ENCODE assay signal across 8 cellular contexts in genomic region chr13:30617315-30618185, GRCh38. TPM values are rescaled to one million over a fixed set of nuclear protein-coding genes. Genes with fewer than 3 reads are reported as not detected.
A peak's percentile ranks its signal among the peaks of the same experiment; 100 is the strongest.
DNase-seq lines count a peak whose midpoint lies in the region; ATAC-seq and TF ChIP-seq lines count a peak whose summit lies in the region.

TSS of gene USPL1 (plus strand) at chr13:30617920. CDS start at chr13:30621141, 3,221 bp downstream.

- H3K4me3 ChIP-seq in heart left ventricle (peak within 1 kb of the TSS; percentile 61 to 89 (median 84)), upper lobe of left lung (peak within 1 kb of the TSS; percentile 79 to 93 (median 84))

- H3K27ac ChIP-seq in adipose tissue (ENCODE audit: low read depth, low read length), result peak within 1 kb of the TSS; percentile 94
- peak within 1 kb of the TSS; percentile 98 to 100 (median 99) for H3K27ac ChIP-seq in heart left ventricle
- H3K27ac ChIP-seq in upper lobe of left lung, result peak within 1 kb of the TSS; percentile 99 to 100 (median 99)

- H3K27me3 ChIP-seq in heart left ventricle (no peaks in the 10 kb centered on the region), upper lobe of left lung (no peaks in the 10 kb centered on the region)

- intact Hi-C loops in heart left ventricle (cut with DNase I), result loop anchor here in 9 of 10 donors (1.0 to 10.0 kb wide), 17 partner anchors 45 to 485 kb away; partner anchors contain the start of genes HMGB1 (in 7 of the 9), KATNAL1 (in 2 of the 9) and UBE2L5 (in 1 of the 9)

- ATAC-seq in HG02759 (IDR thresholded peaks at IDR 0.05; ENCODE audit: unreplicated experiment), result peak; percentile 93
- peak; percentile 95 to 98 (median 96) for ATAC-seq in heart left ventricle
- ATAC-seq in upper lobe of left lung (ENCODE audit: low FRiP score in 2 of 2), result peak; percentile 97 to 99

- peak in 2 of 4 donors; percentile 22 to 94 for TF ChIP-seq EP300 in upper lobe of left lung (IDR thresholded peaks at IDR 0.05)

- DNase-seq in NCI-H1417 (lab: John Stamatoyannopoulos, UW), result peak; percentile 95 to 97 (median 95)
- peak; percentile 97 to 98 for DNase-seq in SW 1271 (lab: John Stamatoyannopoulos, UW)
- DNase-seq in heart left ventricle, result peak; percentile 99
- DNase-seq in pons (ENCODE audit: low spot score), result peak; percentile 97
- DNase-seq in upper lobe of left lung, result peak; percentile 98 to 99

- H3K36me3 ChIP-seq in heart left ventricle, result peaks cover 0 to 14% (median 9%) of the 10 kb centered on the region in 9 donors
- peaks cover 0 to 9% (median 0%) of the 10 kb centered on the region in 4 donors for H3K36me3 ChIP-seq in upper lobe of left lung

- 0% methylated on average over 77 to 78 of the region's 78 CpGs for WGBS in adipose tissue, 3 donors
- 0 to 1% (median 0%) methylated on average over 22 to 78 of the region's 78 CpGs for WGBS in heart left ventricle, 4 donors
- WGBS in upper lobe of left lung, 2 donors, result 0% methylated on average over 24 to 76 of the region's 78 CpGs

- H3K9me3 ChIP-seq in heart left ventricle (no peaks in the 10 kb centered on the region), upper lobe of left lung (no peaks in the 10 kb centered on the region)

- peaks cover 0 to 42% (median 25%) of the 10 kb centered on the region in 12 donors for H3K4me1 ChIP-seq in heart left ventricle
- H3K4me1 ChIP-seq in upper lobe of left lung, result peaks cover 24 to 31% (median 27%) of the 10 kb centered on the region in 4 donors

- TF ChIP-seq POLR2A in heart left ventricle (IDR thresholded peaks at IDR 0.05) (peak; percentile 40 to 92), upper lobe of left lung (IDR thresholded peaks at IDR 0.05) (peak; percentile 67 to 98 (median 94))

- peak; percentile 1; the same call in 1 of the 3 replicates for TF ChIP-seq CTCF in GM12872 (IDR thresholded peaks at IDR 0.05; ENCODE audit: insufficient read depth, low read depth, low read length)
- peak in 11 of 12 donors; percentile 14 to 48 (median 32) for TF ChIP-seq CTCF in heart left ventricle (IDR thresholded peaks at IDR 0.05)
- peak; percentile 37 to 97 (median 88) for TF ChIP-seq CTCF in upper lobe of left lung (IDR thresholded peaks at IDR 0.05)

RNA-seq across cellular contexts. Expression of gene USPL1, which starts in this region (rescaled TPM):
- polyA plus RNA-seq in adipose tissue (10 to 100 TPM in 1 of 3 donors, 1 to 10 TPM in 2; 5.3 to 11.4 (median 9.8) TPM), heart left ventricle (1 to 10 TPM; 4.5 to 8.0 TPM)
- total RNA-seq in heart left ventricle (10 to 100 TPM in 6 of 9 donors, 1 to 10 TPM in 3; 9.0 to 14.3 (median 10.2) TPM), upper lobe of left lung (10 to 100 TPM; 10.8 to 25.1 (median 16.2) TPM)

Comparison
In these comparisons a context has a peak if more than half of its experiments do, and no peak if none do; other contexts are left out.
1. Peak in every context shown above with its lines: DNase-seq, ATAC-seq, H3K4me3 ChIP-seq and H3K27ac ChIP-seq.
2. CTCF ChIP-seq: peak in every context shown above with its lines; median percentile 88 in upper lobe of left lung; 32 in heart left ventricle; 1 in GM12872.